Comparison of ENCODE assay signal across 8 cellular contexts in genomic region chr2:160271166-160272086, GRCh38.
DNase-seq lines count a peak whose midpoint lies in the region; ATAC-seq and TF ChIP-seq lines count a peak whose summit lies in the region.

No MANE protein-coding gene starts in this region.

- no peaks in the 10 kb centered on the region for H3K9me3 Mint-ChIP-seq in mesothelial cell of epicardium
- H3K9me3 Mint-ChIP-seq in activated T-cell treated with anti-CD3 and anti-CD28 coated beads, Interleukin-2, amount 50 U/mL, for 72 hours: no peaks in the 10 kb centered on the region

- H3K27me3 ChIP-seq in Peyer's patch (no peaks in the 10 kb centered on the region), thyroid gland (no peaks in the 10 kb centered on the region)

- DNase-seq in Peyer's patch (no peak), epithelial cell of prostate (ENCODE audit: low read depth, low spot score) (no peak), mesothelial cell of epicardium (ENCODE audit: low spot score in 2 of 2, unreplicated experiment in 2 of 2) (no peak), thyroid gland (peak; percentile 67 to 70), NCI-H1417 treated with DMSO at 0.1 percent for 48 hours (lab: John Stamatoyannopoulos, UW) (no peak)
- no peak for DNase-seq in activated effector memory CD4-positive, alpha-beta T cell treated with anti-CD3 and anti-CD28 coated beads, Interleukin-2, amount 50 U/mL, for 16 hours
- no peak for DNase-seq in activated T-cell treated with anti-CD3 and anti-CD28 coated beads, Interleukin-2, amount 50 U/mL, for 72 hours

- no peak for ATAC-seq in HG03442 (IDR thresholded peaks at IDR 0.05; ENCODE audit: unreplicated experiment)
- ATAC-seq in activated T-cell treated with anti-CD3 and anti-CD28 coated beads, Interleukin-2, amount 50 U/mL, for 72 hours (replicated peaks in 1 of 2): no peak

- no peaks in the 10 kb centered on the region for H3K27me3 Mint-ChIP-seq in mesothelial cell of epicardium (ENCODE audit: low read depth)
- peaks cover 15% of the 10 kb centered on the region for H3K27me3 Mint-ChIP-seq in activated T-cell treated with anti-CD3 and anti-CD28 coated beads, Interleukin-2, amount 50 U/mL, for 72 hours (ENCODE audit: low read depth)

- intact Hi-C loops in thyroid gland (cut with DNase I): no loop called here

- TF ChIP-seq POLR2A in Peyer's patch (IDR thresholded peaks at IDR 0.05): no peak
- TF ChIP-seq POLR2A in thyroid gland (IDR thresholded peaks at IDR 0.05): peak in 1 of 2 donors; percentile 69

- H3K36me3 ChIP-seq in Peyer's patch: peaks cover 0 to 14% (median 0%) of the 10 kb centered on the region in 3 donors
- H3K36me3 ChIP-seq in thyroid gland: peaks cover 0 to 6% of the 10 kb centered on the region in 2 donors

- 41 to 49% methylated on average over 22 of the region's 22 CpGs for WGBS in thyroid gland, 2 donors

- H3K9me3 ChIP-seq in Peyer's patch: no peaks in the 10 kb centered on the region
- H3K9me3 ChIP-seq in thyroid gland: no peaks in the 10 kb centered on the region

- H3K4me3 ChIP-seq in Peyer's patch (peak overlapping the region in 2 of 4 donors; percentile 51 to 67), thyroid gland (replicated peaks in 1 of 3) (peak overlapping the region in 1 of 3 donors; percentile 35)

- H3K36me3 Mint-ChIP-seq in mesothelial cell of epicardium: peaks cover 19% of the 10 kb centered on the region
- H3K36me3 Mint-ChIP-seq in activated T-cell treated with anti-CD3 and anti-CD28 coated beads, Interleukin-2, amount 50 U/mL, for 72 hours (ENCODE audit: insufficient read depth in 2 of 2): peaks cover 2 to 8% of the 10 kb centered on the region in 2 donors

- H3K27ac ChIP-seq in Peyer's patch (peak overlapping the region; percentile 70 to 93 (median 81)), epithelial cell of prostate (peak overlapping the region; percentile 71), thyroid gland (peak overlapping the region; percentile 99)

- H3K4me1 ChIP-seq in Peyer's patch (peaks cover 0 to 20% (median 0%) of the 10 kb centered on the region in 4 donors), thyroid gland (peaks cover 27 to 30% of the 10 kb centered on the region in 2 donors)

- H3K27ac Mint-ChIP-seq in mesothelial cell of epicardium: peak overlapping the region; percentile 100
- no peak overlapping the region for H3K27ac Mint-ChIP-seq in activated T-cell treated with anti-CD3 and anti-CD28 coated beads, Interleukin-2, amount 50 U/mL, for 72 hours

- peaks cover 59% of the 10 kb centered on the region for H3K4me1 Mint-ChIP-seq in mesothelial cell of epicardium
- peaks cover 45% of the 10 kb centered on the region for H3K4me1 Mint-ChIP-seq in activated T-cell treated with anti-CD3 and anti-CD28 coated beads, Interleukin-2, amount 50 U/mL, for 72 hours (ENCODE audit: low read depth)

- H3K4me3 Mint-ChIP-seq in mesothelial cell of epicardium: peak overlapping the region; percentile 14
- no peak overlapping the region for H3K4me3 Mint-ChIP-seq in activated T-cell treated with anti-CD3 and anti-CD28 coated beads, Interleukin-2, amount 50 U/mL, for 72 hours

- no peak for TF ChIP-seq CTCF in Peyer's patch (IDR thresholded peaks at IDR 0.05)
- no peak for TF ChIP-seq CTCF in mesothelial cell of epicardium (IDR thresholded peaks at IDR 0.05; ENCODE audit: unreplicated experiment)
- TF ChIP-seq CTCF in thyroid gland (IDR thresholded peaks at IDR 0.05): no peak

Comparison
In these comparisons a context has a peak if more than half of its experiments do, and no peak if none do; other contexts are left out.
1. DNase-seq: peak in thyroid gland (2 of 2); none in Peyer's patch (0 of 3), epithelial cell of prostate (single experiment), mesothelial cell of epicardium (0 of 2), activated effector memory CD4-positive, alpha-beta T cell treated with anti-CD3 and anti-CD28 coated beads, Interleukin-2, amount 50 U/mL, for 16 hours (single experiment), NCI-H1417 treated with DMSO at 0.1 percent for 48 hours (single experiment) and activated T-cell treated with anti-CD3 and anti-CD28 coated beads, Interleukin-2, amount 50 U/mL, for 72 hours (0 of 2).
2. Peak in every context shown above with its lines, with median percentiles within 50 percentile points of each other: H3K27ac ChIP-seq.